8 cellular contexts compared by ENCODE assay signal in the genomic region with DNA sequence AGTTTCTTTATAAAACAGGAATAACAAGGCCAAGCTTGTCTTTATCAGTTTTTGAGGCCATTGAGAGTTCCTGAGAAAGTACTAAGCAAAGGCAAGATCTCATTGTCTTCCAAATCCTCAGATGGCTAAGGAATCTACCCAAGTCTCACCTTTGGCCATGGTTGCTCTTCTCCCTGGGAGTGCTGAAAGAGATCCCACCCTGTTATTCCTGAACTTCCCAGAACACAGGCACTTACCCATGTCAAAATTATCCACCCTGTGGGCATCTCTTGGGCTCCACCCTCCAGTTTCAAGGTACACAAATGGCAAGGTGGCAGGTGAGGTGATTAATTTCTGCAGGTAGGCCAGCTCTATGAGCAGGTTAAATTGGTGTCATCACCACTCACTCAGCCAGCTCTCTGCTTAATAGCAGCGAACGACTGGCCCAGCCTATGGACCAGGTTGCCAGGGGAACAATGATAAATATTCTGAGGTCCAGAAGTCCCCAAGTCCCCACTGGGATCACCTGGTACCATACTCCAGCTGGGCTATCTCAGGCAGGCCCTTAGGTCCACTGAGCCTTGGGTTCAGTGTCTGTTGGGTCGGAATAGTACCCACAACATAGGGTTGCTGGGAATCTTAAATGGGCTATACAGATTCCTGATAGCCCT. TPM values are rescaled to one million over a fixed set of nuclear protein-coding genes. Genes with fewer than 3 reads are reported as not detected.
DNase-seq lines count a peak whose midpoint lies in the region; ATAC-seq and TF ChIP-seq lines count a peak whose summit lies in the region.
"Had no signal": no experiment of that assay in that cellular context is flagged by ENCODE, and none has a peak within 500 bp of the region (broad histone marks: within the 10 kb centered on the region; RNA-seq: fewer than 3 reads in every experiment).

No MANE protein-coding gene starts in this region.

- in situ Hi-C loops in ACHN (cut with HindIII; ENCODE audit: low pct_ligation_motif_present, low pct_unique_long_range_greater_than_20kb, low sequenced_read_pairs): no loop called here

- no peaks in the 10 kb centered on the region for H3K9me3 Mint-ChIP-seq in progenitor cell of endocrine pancreas (ENCODE audit: low read depth)

- H3K4me1 Mint-ChIP-seq in progenitor cell of endocrine pancreas (ENCODE audit: low read depth): peaks cover 34% of the 10 kb centered on the region

- H3K9ac ChIP-seq in DND-41 (ENCODE audit: low read depth, low read length): no peak overlapping the region
- no peak overlapping the region for H3K9ac ChIP-seq in Loucy (ENCODE audit: low read depth, low read length, poor library complexity, severe bottlenecking)
- no peak overlapping the region for H3K9ac ChIP-seq in endocrine pancreas (ENCODE audit: control insufficient read depth, insufficient read depth, low read length)

- ATAC-seq in DND-41 (ENCODE audit: insufficient read depth, low read depth) (no peak), GM18907 (IDR thresholded peaks at IDR 0.05; ENCODE audit: unreplicated experiment) (no peak)

- H3K36me3 ChIP-seq in DND-41 (ENCODE audit: insufficient read depth, low read length) (peaks cover 9% of the 10 kb centered on the region), Loucy (ENCODE audit: insufficient read depth, low read length) (no peaks in the 10 kb centered on the region), endocrine pancreas (ENCODE audit: control insufficient read depth, insufficient read depth, low read length) (no peaks in the 10 kb centered on the region)

- peak overlapping the region in 1 of 2 experiments; percentile 84; a peak in 1 of 4 replicates for H3K4me3 ChIP-seq in DND-41 (ENCODE audit: low read depth in 1 of 2, low read length in 2 of 2)
- peak overlapping the region; percentile 80 for H3K4me3 ChIP-seq in Loucy (ENCODE audit: low read length, poor library complexity, severe bottlenecking)
- peak overlapping the region; percentile 60 for H3K4me3 ChIP-seq in endocrine pancreas (ENCODE audit: control insufficient read depth, insufficient read depth, low read length)

- H3K27ac Mint-ChIP-seq in progenitor cell of endocrine pancreas: peak overlapping the region; percentile 73

- H3K4me2 ChIP-seq in DND-41 (ENCODE audit: insufficient read depth, low read length) (peak overlapping the region; percentile 92), Loucy (ENCODE audit: low read depth, low read length, poor library complexity, severe bottlenecking) (peak overlapping the region; percentile 94)

- H3K27me3 ChIP-seq in DND-41 (ENCODE audit: insufficient read depth, low read length, poor library complexity): peaks cover 14% of the 10 kb centered on the region
- H3K27me3 ChIP-seq in Loucy (ENCODE audit: insufficient read depth, low read length, poor library complexity, severe bottlenecking): peaks cover 6% of the 10 kb centered on the region
- H3K27me3 ChIP-seq in endocrine pancreas (ENCODE audit: control insufficient read depth, insufficient read depth, low read length): no peaks in the 10 kb centered on the region

- DNase-seq in DND-41: no peak
- no peak for DNase-seq in progenitor cell of endocrine pancreas (ENCODE audit: low spot score, unreplicated experiment)
- DNase-seq in ACHN: no peak
- DNase-seq in mucosa of gallbladder (ENCODE audit: low spot score): no peak
- DNase-seq: NCI-H1105 treated with DMSO at 0.1 percent for 48 hours had no signal

- no peaks in the 10 kb centered on the region for H3K9me2 ChIP-seq in Loucy (replicated peaks; ENCODE audit: low read depth, low read length)

- H4K20me1 ChIP-seq in DND-41 (ENCODE audit: insufficient read depth, low read length) (peaks cover 8% of the 10 kb centered on the region), Loucy (ENCODE audit: insufficient read depth, low read length, poor library complexity, severe bottlenecking) (peaks cover 6% of the 10 kb centered on the region)

- no peaks in the 10 kb centered on the region for H3K27me3 Mint-ChIP-seq in progenitor cell of endocrine pancreas

- H3K4me1 ChIP-seq in DND-41 (ENCODE audit: insufficient read depth, low read length) (peaks cover 45% of the 10 kb centered on the region), Loucy (ENCODE audit: insufficient read depth, low read length, poor library complexity, severe bottlenecking) (peaks cover 19% of the 10 kb centered on the region), endocrine pancreas (ENCODE audit: control insufficient read depth, insufficient read depth, low read length) (no peaks in the 10 kb centered on the region)

- H3K36me3 Mint-ChIP-seq in progenitor cell of endocrine pancreas (ENCODE audit: insufficient read depth): no peaks in the 10 kb centered on the region

- peak overlapping the region; percentile 98 for H3K4me3 Mint-ChIP-seq in progenitor cell of endocrine pancreas (ENCODE audit: low read depth)

- H3K9me3 ChIP-seq in DND-41 (ENCODE audit: insufficient read depth, low read length, severe bottlenecking): no peaks in the 10 kb centered on the region
- H3K9me3 ChIP-seq in Loucy (ENCODE audit: insufficient read depth, low read depth, low read length): no peaks in the 10 kb centered on the region
- no peaks in the 10 kb centered on the region for H3K9me3 ChIP-seq in endocrine pancreas (ENCODE audit: control insufficient read depth, low read length)

- H2AFZ ChIP-seq in DND-41 (ENCODE audit: low read depth, low read length): no peak overlapping the region
- peak overlapping the region; percentile 84; the same call in 1 of the 2 replicates for H2AFZ ChIP-seq in Loucy (ENCODE audit: low read length)

- TF ChIP-seq CTCF in DND-41 (IDR thresholded peaks at IDR 0.05; ENCODE audit: borderline replicate concordance, extremely low read depth, low read length, poor library complexity, severe bottlenecking) (no peak), Loucy (conservative IDR thresholded peaks at IDR 0.05; ENCODE audit: low read length) (no peak), progenitor cell of endocrine pancreas (IDR thresholded peaks at IDR 0.05; ENCODE audit: unreplicated experiment) (no peak)

- peaks cover 7% of the 10 kb centered on the region; the same call in 1 of the 2 replicates for H3F3A ChIP-seq in Loucy (ENCODE audit: low read depth)

- no peak overlapping the region for H3K27ac ChIP-seq in DND-41 (ENCODE audit: low read length)

- H3K79me2 ChIP-seq in DND-41 (ENCODE audit: insufficient read depth, low read length): peaks cover 37% of the 10 kb centered on the region
- H3K79me2 ChIP-seq in Loucy (ENCODE audit: insufficient read depth, low read length): peaks cover 8% of the 10 kb centered on the region; the same call in 1 of the 2 replicates

RNA-seq across cellular contexts. Expression of gene SPRED2, which starts 2.3 kb away (rescaled TPM):
- total RNA-seq in progenitor cell of endocrine pancreas (36.6 and 38.6 TPM in 2 replicates), mucosa of gallbladder (34.7 TPM)
